Comparison of ENCODE assay signal across 1 cellular context in genomic region chr18:79695856-79696850, GRCh38.
TF ChIP-seq lines count a peak whose summit lies in the region.

No MANE protein-coding gene starts in this region.

TF ChIP-seq in IMR-90, 13 proteins besides CTCF, POLR2A, EP300 and RAD21 (continued from another document):
- TF ChIP-seq ELK1 (IDR thresholded peaks at IDR 0.05; ENCODE audit: borderline replicate concordance, low read depth, low read length) (no peak), CHD1 (IDR thresholded peaks at IDR 0.05; ENCODE audit: low read depth, low read length) (no peak), MAFK (IDR thresholded peaks at IDR 0.05; ENCODE audit: low read depth, low read length) (no peak), MXI1 (IDR thresholded peaks at IDR 0.05; ENCODE audit: borderline replicate concordance, low read depth, low read length) (no peak), BHLHE40 (IDR thresholded peaks at IDR 0.05; ENCODE audit: low read depth, low read length) (no peak), RCOR1 (IDR thresholded peaks at IDR 0.05; ENCODE audit: insufficient replicate concordance, low read length) (no peak), NFE2L2 (IDR thresholded peaks at IDR 0.05; ENCODE audit: low read depth, low read length) (no peak), SMC3 (IDR thresholded peaks at IDR 0.05; ENCODE audit: low read depth, low read length) (no peak), MAZ (IDR thresholded peaks at IDR 0.05; ENCODE audit: borderline replicate concordance, low read depth, low read length) (no peak)
